In genomic region chr22:43919106-43919965, GRCh38 we compare ENCODE assay signal across 25 cellular contexts. TPM values are rescaled to one million over a fixed set of nuclear protein-coding genes. Genes with fewer than 3 reads are reported as not detected.
DNase-seq lines count a peak whose midpoint lies in the region; ATAC-seq, FAIRE-seq and TF ChIP-seq lines count a peak whose summit lies in the region.
"Had no signal": no experiment of that assay in that cellular context is flagged by ENCODE, and none has a peak within 500 bp of the region (broad histone marks: within the 10 kb centered on the region; RNA-seq: fewer than 3 reads in every experiment).

No MANE protein-coding gene starts in this region.

- FAIRE-seq in HTR-8/SVneo (lab: Jason Lieb, UNC) = peak; percentile 38
- FAIRE-seq: GM12892 had no signal

- 25% methylated on average over 16 of the region's 16 CpGs for WGBS in right lobe of liver (ENCODE audit: insufficient coverage, low coverage, low lambda C conversion rate, missing lambda C conversion rate)

- peak; percentile 42 for DNase-seq in AG08396 (ENCODE audit: low spot score)
- no peak for DNase-seq in HTR-8/SVneo (ENCODE audit: insufficient read length, low spot score)
- DNase-seq in MCF 10A (ENCODE audit: unreplicated experiment) = peak; percentile 84
- peak; percentile 79 to 95 (median 86) for DNase-seq in right lobe of liver
- no peak for DNase-seq in T-helper 1 cell
- DNase-seq in activated CD8-positive, alpha-beta T cell treated with anti-CD3 and anti-CD28 coated beads for 36 hours = no peak
- no peak for DNase-seq in NCI-H1694 treated with DMSO at 0.1 percent for 48 hours (lab: John Stamatoyannopoulos, UW)
- DNase-seq: activated naive CD8-positive, alpha-beta T cell treated with anti-CD3 and anti-CD28 coated beads, Interleukin-2, amount 50 U/mL, for 24 hours; CD8-positive, alpha-beta memory T cell; endodermal cell; natural killer cell; NCI-H187 treated with DMSO at 0.1 percent for 48 hours; NCI-H524 treated with DMSO at 0.1 percent for 48 hours had no signal

- TF ChIP-seq POLR2A in right lobe of liver (IDR thresholded peaks at IDR 0.05) = peak; percentile 65

- CTCF ChIA-PET in MCF 10A (lab: Yijun Ruan, JAX) = interaction anchor here (0.8 to 1.1 kb wide), 2 partner anchors 16 to 732 kb away, joined by 4 to 5 read pairs; partner anchors contain the start of gene TTLL12
- CTCF ChIA-PET in activated CD8-positive, alpha-beta T cell treated with anti-CD3 and anti-CD28 coated beads for 36 hours (lab: Charles Lee) = interaction anchor here (0.9 to 1.1 kb wide), 2 partner anchors 27 to 36 kb away, joined by 3 to 4 read pairs; no protein-coding TSS in a partner anchor

- no peak for TF ChIP-seq CTCF in MCF 10A (IDR thresholded peaks at IDR 0.05; ENCODE audit: unreplicated experiment)
- TF ChIP-seq CTCF in right lobe of liver (IDR thresholded peaks at IDR 0.05) = no peak
- TF ChIP-seq CTCF in activated CD8-positive, alpha-beta T cell treated with anti-CD3 and anti-CD28 coated beads for 36 hours (IDR thresholded peaks at IDR 0.05) = no peak

- POLR2A ChIA-PET in MCF 10A (lab: Yijun Ruan, JAX) = interaction anchor here (0.7 to 1.4 kb wide), 3 partner anchors 21 to 36 kb away, joined by 3 read pairs; partner anchors contain the start of gene SAMM50
- POLR2A ChIA-PET in activated CD8-positive, alpha-beta T cell treated with anti-CD3 and anti-CD28 coated beads for 36 hours (lab: Charles Lee) = no interaction called here

- peak overlapping the region; percentile 68 for H3K27ac Mint-ChIP-seq in MCF 10A (ENCODE audit: low read depth, unreplicated experiment)
- H3K27ac Mint-ChIP-seq in activated CD8-positive, alpha-beta T cell treated with anti-CD3 and anti-CD28 coated beads for 36 hours = no peak overlapping the region
- H3K27ac Mint-ChIP-seq: activated naive CD8-positive, alpha-beta T cell treated with anti-CD3 and anti-CD28 coated beads, Interleukin-2, amount 50 U/mL, for 24 hours; activated T-helper 1 cell treated with anti-CD3 and anti-CD28 coated beads, Interleukin-12 subunit alpha, Interleukin-12 subunit beta, Interleukin-2, Interleukin-4 antibody, amounts not matched to agents 30 ng/mL and 10 ng/mL and 1 ng/mL, durations not matched to agents 14 hours and 24 hours and 36 hours; endodermal cell; GM23338; natural killer cell; progenitor cell of endocrine pancreas; stimulated activated naive CD8-positive, alpha-beta T cell treated with anti-CD3 and anti-CD28 coated beads, Interleukin-15, Interleukin-2, amounts not matched to agents 100 ng/mL and 50 ng/mL, for 24 hours; WTC11 had no signal

- H3K27me3 Mint-ChIP-seq in MCF 10A (ENCODE audit: insufficient read depth, unreplicated experiment) = no peaks in the 10 kb centered on the region
- H3K27me3 Mint-ChIP-seq in activated CD8-positive, alpha-beta T cell treated with anti-CD3 and anti-CD28 coated beads for 36 hours = peaks cover 23% of the 10 kb centered on the region

- peaks cover 0 to 21% (median 10%) of the 10 kb centered on the region in 4 donors for H3K4me1 ChIP-seq in right lobe of liver

- BruUV-seq in MCF 10A (replicated peaks; lab: Mats Ljungman, UMichigan) = no TSS peak

- intact Hi-C loops in MCF 10A (cut with micrococcal nuclease) (no loop called here), right lobe of liver (cut with DNase I) (no loop called here)
- intact Hi-C loops in activated CD8-positive, alpha-beta T cell treated with anti-CD3 and anti-CD28 coated beads for 36 hours (cut with micrococcal nuclease) = no loop called here

- H3K4me3 Mint-ChIP-seq in MCF 10A (ENCODE audit: unreplicated experiment) = peak overlapping the region; percentile 60
- no peak overlapping the region for H3K4me3 Mint-ChIP-seq in activated CD8-positive, alpha-beta T cell treated with anti-CD3 and anti-CD28 coated beads for 36 hours
- H3K4me3 Mint-ChIP-seq: activated naive CD8-positive, alpha-beta T cell treated with anti-CD3 and anti-CD28 coated beads, Interleukin-2, amount 50 U/mL, for 24 hours; activated T-helper 1 cell treated with anti-CD3 and anti-CD28 coated beads, Interleukin-12 subunit alpha, Interleukin-12 subunit beta, Interleukin-2, Interleukin-4 antibody, amounts not matched to agents 30 ng/mL and 10 ng/mL and 1 ng/mL, durations not matched to agents 14 hours and 24 hours and 36 hours; endodermal cell; GM23338; natural killer cell; stimulated activated naive CD8-positive, alpha-beta T cell treated with anti-CD3 and anti-CD28 coated beads, Interleukin-15, Interleukin-2, amounts not matched to agents 100 ng/mL and 50 ng/mL, for 24 hours; WTC11 had no signal

- no peaks in the 10 kb centered on the region for H3K27me3 ChIP-seq in right lobe of liver

- peak overlapping the region; percentile 55 to 76 (median 65) for H3K27ac ChIP-seq in right lobe of liver
- H3K27ac ChIP-seq: gastroesophageal sphincter had no signal

- H3K36me3 Mint-ChIP-seq in MCF 10A (ENCODE audit: insufficient read depth, unreplicated experiment) = no peaks in the 10 kb centered on the region
- no peaks in the 10 kb centered on the region for H3K36me3 Mint-ChIP-seq in activated CD8-positive, alpha-beta T cell treated with anti-CD3 and anti-CD28 coated beads for 36 hours (ENCODE audit: low read depth)
- H3K36me3 Mint-ChIP-seq: CD8-positive, alpha-beta memory T cell; natural killer cell; WTC11 had no signal

- H3K9me3 Mint-ChIP-seq in MCF 10A (ENCODE audit: unreplicated experiment) = no peaks in the 10 kb centered on the region
- H3K9me3 Mint-ChIP-seq in activated CD8-positive, alpha-beta T cell treated with anti-CD3 and anti-CD28 coated beads for 36 hours = no peaks in the 10 kb centered on the region
- H3K9me3 Mint-ChIP-seq: activated naive CD8-positive, alpha-beta T cell treated with anti-CD3 and anti-CD28 coated beads, Interleukin-2, amount 50 U/mL, for 24 hours; activated T-helper 1 cell treated with anti-CD3 and anti-CD28 coated beads, Interleukin-12 subunit alpha, Interleukin-12 subunit beta, Interleukin-2, Interleukin-4 antibody, amounts not matched to agents 30 ng/mL and 10 ng/mL and 1 ng/mL, durations not matched to agents 14 hours and 24 hours and 36 hours; CD8-positive, alpha-beta memory T cell; endodermal cell; natural killer cell; stimulated activated naive CD8-positive, alpha-beta T cell treated with anti-CD3 and anti-CD28 coated beads, Interleukin-15, Interleukin-2, amounts not matched to agents 100 ng/mL and 50 ng/mL, for 24 hours had no signal

- peak; percentile 55 to 72 (median 64) for ATAC-seq in right lobe of liver
- no peak for ATAC-seq in GM21717 (IDR thresholded peaks at IDR 0.05; ENCODE audit: unreplicated experiment)
- no peak for ATAC-seq in activated CD8-positive, alpha-beta T cell treated with anti-CD3 and anti-CD28 coated beads for 36 hours
- ATAC-seq: activated naive CD8-positive, alpha-beta T cell treated with anti-CD3 and anti-CD28 coated beads, Interleukin-2, amount 50 U/mL, for 24 hours; gastroesophageal sphincter; GM23338; natural killer cell; WTC11 had no signal

- peak overlapping the region in 1 of 3 donors; percentile 16 for H3K4me3 ChIP-seq in right lobe of liver
- H3K4me3 ChIP-seq: gastroesophageal sphincter, GM23338, lung had no signal

- H3K9me3 ChIP-seq in right lobe of liver = no peaks in the 10 kb centered on the region

- no peaks in the 10 kb centered on the region for H3K36me3 ChIP-seq in right lobe of liver
- H3K36me3 ChIP-seq: gastroesophageal sphincter had no signal

- H3K4me1 Mint-ChIP-seq in MCF 10A (ENCODE audit: insufficient read depth, unreplicated experiment) = peaks cover 33% of the 10 kb centered on the region
- H3K4me1 Mint-ChIP-seq in activated CD8-positive, alpha-beta T cell treated with anti-CD3 and anti-CD28 coated beads for 36 hours (ENCODE audit: low read depth) = peaks cover 4% of the 10 kb centered on the region

RNA-seq across cellular contexts. Expression of gene PNPLA3, which starts 4.3 kb away (rescaled TPM):
- total RNA-seq in MCF 10A (2022) (4.1 and 4.2 TPM in 2 replicates), right lobe of liver (10 to 100 TPM; 17.5 to 66.8 (median 60.3) TPM)
- under 1 TPM; 0.58 to 0.70 TPM for total RNA-seq in activated CD8-positive, alpha-beta T cell treated with anti-CD3 and anti-CD28 coated beads for 36 hours
- total RNA-seq: gastroesophageal sphincter had no signal

RNA-seq across cellular contexts. Expression of gene PNPLA5, which starts 27.5 kb away (rescaled TPM):
- not detected in 2 replicates for total RNA-seq in MCF 10A (2022)
- total RNA-seq in right lobe of liver = 1 to 10 TPM in 1 of 6 experiments, not detected in 5; 2.8 TPM
- total RNA-seq in activated CD8-positive, alpha-beta T cell treated with anti-CD3 and anti-CD28 coated beads for 36 hours = not detected
- total RNA-seq: activated T-helper 1 cell treated with anti-CD3 and anti-CD28 coated beads, Interleukin-12 subunit alpha, Interleukin-12 subunit beta, Interleukin-2, Interleukin-4 antibody, amounts not matched to agents 30 ng/mL and 10 ng/mL and 1 ng/mL, durations not matched to agents 14 hours and 24 hours and 36 hours; CD8-positive, alpha-beta memory T cell; cerebellum; G401; gastroesophageal sphincter; lung; natural killer cell; progenitor cell of endocrine pancreas; urinary bladder had no signal

RNA-seq across cellular contexts. Expression of gene SAMM50, which starts 35.9 kb away (rescaled TPM):
- total RNA-seq in MCF 10A (2022) = 26.1 and 29.5 TPM in 2 replicates
- total RNA-seq in right lobe of liver = 10 to 100 TPM; 17.5 to 39.5 (median 21.0) TPM
- 10 to 100 TPM; 41.7 to 42.2 TPM for total RNA-seq in activated CD8-positive, alpha-beta T cell treated with anti-CD3 and anti-CD28 coated beads for 36 hours

RNA-seq across cellular contexts. Expression of gene SULT4A1, which starts 57.0 kb away (rescaled TPM):
- not detected in 2 replicates for total RNA-seq in MCF 10A (2022)
- total RNA-seq in right lobe of liver = under 1 TPM in 4 of 6 experiments, not detected in 2; 0.09 to 0.20 (median 0.15) TPM
- not detected for total RNA-seq in activated CD8-positive, alpha-beta T cell treated with anti-CD3 and anti-CD28 coated beads for 36 hours
- total RNA-seq: activated T-helper 1 cell treated with anti-CD3 and anti-CD28 coated beads, Interleukin-12 subunit alpha, Interleukin-12 subunit beta, Interleukin-2, Interleukin-4 antibody, amounts not matched to agents 30 ng/mL and 10 ng/mL and 1 ng/mL, durations not matched to agents 14 hours and 24 hours and 36 hours; CD8-positive, alpha-beta memory T cell; natural killer cell had no signal

Comparison
In these comparisons a context has a peak if more than half of its experiments do, and no peak if none do; other contexts are left out.
1. DNase-seq: peak in AG08396 (single experiment), MCF 10A (single experiment) and right lobe of liver (3 of 3); none in HTR-8/SVneo (single experiment), T-helper 1 cell (0 of 5), activated CD8-positive, alpha-beta T cell treated with anti-CD3 and anti-CD28 coated beads for 36 hours (single experiment) and NCI-H1694 treated with DMSO at 0.1 percent for 48 hours (single experiment).
2. ATAC-seq: peak in right lobe of liver (4 of 4); none in GM21717 (single experiment) and activated CD8-positive, alpha-beta T cell treated with anti-CD3 and anti-CD28 coated beads for 36 hours (single experiment).